24 cellular contexts compared by ENCODE assay signal in genomic region chr13:34124912-34125311, GRCh38.
DNase-seq lines count a peak whose midpoint lies in the region; ATAC-seq and TF ChIP-seq lines count a peak whose summit lies in the region.
"Had no signal": no experiment of that assay in that cellular context is flagged by ENCODE, and none has a peak within 500 bp of the region (broad histone marks: within the 10 kb centered on the region; RNA-seq: fewer than 3 reads in every experiment).

No MANE protein-coding gene starts in this region.

- H3K9me3 Mint-ChIP-seq in GM23338 = no peaks in the 10 kb centered on the region
- H3K9me3 Mint-ChIP-seq: activated CD4-positive, alpha-beta T cell treated with anti-CD3 and anti-CD28 coated beads, Interleukin-2, amount 10 ng/mL, durations not matched to agents 24 days and 14 days had no signal

- H3K9me2 ChIP-seq in GM23338 (ENCODE audit: insufficient read depth) = peaks cover 7% of the 10 kb centered on the region; the same call in 1 of the 2 replicates

- DNase-seq in GM23338 (ENCODE audit: low spot score) (no peak), NCI-H2081 (lab: John Stamatoyannopoulos, UW) (peak; percentile 95 to 98), SHP77 (lab: John Stamatoyannopoulos, UW) (peak; percentile 79 to 86), posterior cingulate gyrus (no peak), upper lobe of left lung (no peak), SKM-1 treated with dmso at 0.1 percent for 144 hours (lab: John Stamatoyannopoulos, UW; ENCODE audit: unreplicated experiment) (no peak), GM13976 (ENCODE audit: low spot score) (no peak)
- DNase-seq: ACHN; activated CD4-positive, alpha-beta T cell treated with anti-CD3 and anti-CD28 coated beads, Interleukin-2, amount 10 ng/mL, durations not matched to agents 24 days and 14 days; foreskin fibroblast; GM23248; kidney; naive thymus-derived CD4-positive, alpha-beta T cell; NCI-H524; OCI-M1; Right ventricle myocardium superior; T-cell had no signal

- H3K79me2 ChIP-seq in GM23338 (replicated peaks; ENCODE audit: insufficient read depth) = no peaks in the 10 kb centered on the region

- peak overlapping the region; percentile 69 for H3K4me2 ChIP-seq in GM23338
- H3K4me2 ChIP-seq: KMS-11 had no signal

- TF ChIP-seq EP300 in upper lobe of left lung (IDR thresholded peaks at IDR 0.05) = no peak

- H3F3A ChIP-seq in GM23338 (replicated peaks; ENCODE audit: low read depth) = no peaks in the 10 kb centered on the region

- no peak overlapping the region for H2AFZ ChIP-seq in GM23338
- H2AFZ ChIP-seq: GM23248 had no signal

- no peaks in the 10 kb centered on the region for H3K27me3 Mint-ChIP-seq in GM23338 (ENCODE audit: insufficient read depth, low read depth, poor library complexity)
- H3K27me3 Mint-ChIP-seq: activated CD4-positive, alpha-beta T cell treated with anti-CD3 and anti-CD28 coated beads, Interleukin-2, amount 10 ng/mL, durations not matched to agents 24 days and 14 days; activated naive CD8-positive, alpha-beta T cell; activated T-helper 17 cell treated with anti-CD3 and anti-CD28 coated beads, Interleukin-2, amount 50 U/mL, for 72 hours; T-cell had no signal

- intact Hi-C loops in posterior cingulate gyrus (cut with DNase I) = no loop called here

- no peaks in the 10 kb centered on the region; the same call in 2 of the 3 replicates for H3K36me3 Mint-ChIP-seq in GM23338 (ENCODE audit: low read depth)
- H3K36me3 Mint-ChIP-seq: activated naive CD8-positive, alpha-beta T cell; CD14-positive monocyte; memory B cell; naive thymus-derived CD4-positive, alpha-beta T cell; T-cell had no signal

- H3K27ac Mint-ChIP-seq in GM23338 = peak overlapping the region; percentile 50; the same call in 1 of the 2 replicates
- H3K27ac Mint-ChIP-seq: activated CD4-positive, alpha-beta T cell treated with anti-CD3 and anti-CD28 coated beads, Interleukin-2, amount 10 ng/mL, durations not matched to agents 24 days and 14 days; activated naive CD8-positive, alpha-beta T cell; activated T-helper 17 cell treated with anti-CD3 and anti-CD28 coated beads, Interleukin-2, amount 50 U/mL, for 72 hours; CD14-positive monocyte; memory B cell; naive thymus-derived CD4-positive, alpha-beta T cell; T-cell had no signal

- H3K4me3 ChIP-seq in GM23338 (peak overlapping the region; percentile 27; the same call in 1 of the 2 replicates), upper lobe of left lung (no peak overlapping the region)
- H3K4me3 ChIP-seq: GM23248, right atrium auricular region had no signal

- TF ChIP-seq CTCF in 22Rv1 (IDR thresholded peaks at IDR 0.05) (no peak), GM23338 (conservative IDR thresholded peaks at IDR 0.05; ENCODE audit: low read depth in 2 of 2) (no peak), upper lobe of left lung (IDR thresholded peaks at IDR 0.05) (no peak), GM13976 (IDR thresholded peaks at IDR 0.05; ENCODE audit: borderline replicate concordance, control extremely low read depth, extremely low read depth, insufficient read depth, missing control alignments) (no peak)

- H3K4me1 Mint-ChIP-seq in GM23338 = peaks cover 43% of the 10 kb centered on the region
- H3K4me1 Mint-ChIP-seq: activated CD4-positive, alpha-beta T cell treated with anti-CD3 and anti-CD28 coated beads, Interleukin-2, amount 10 ng/mL, durations not matched to agents 24 days and 14 days; activated T-helper 17 cell treated with anti-CD3 and anti-CD28 coated beads, Interleukin-2, amount 50 U/mL, for 72 hours; CD14-positive monocyte; memory B cell; naive thymus-derived CD4-positive, alpha-beta T cell; T-cell had no signal

- 72 to 89% methylated on average over 1 of the region's 1 CpG for WGBS in upper lobe of left lung, 2 donors

- H3K36me3 ChIP-seq in GM23338 (ENCODE audit: insufficient read depth) = no peaks in the 10 kb centered on the region
- H3K36me3 ChIP-seq in upper lobe of left lung = no peaks in the 10 kb centered on the region
- H3K36me3 ChIP-seq: right atrium auricular region had no signal

- ATAC-seq in GM23338 (no peak), upper lobe of left lung (ENCODE audit: low FRiP score in 2 of 2) (no peak)
- ATAC-seq: activated T-helper 17 cell treated with anti-CD3 and anti-CD28 coated beads, Interleukin-2, amount 50 U/mL, for 72 hours; naive thymus-derived CD4-positive, alpha-beta T cell; T-cell had no signal

- no peaks in the 10 kb centered on the region for H3K9me3 ChIP-seq in upper lobe of left lung
- H3K9me3 ChIP-seq: right atrium auricular region had no signal

- TF ChIP-seq POLR2A in upper lobe of left lung (IDR thresholded peaks at IDR 0.05) = no peak

- H3K27me3 ChIP-seq in GM23338 (ENCODE audit: insufficient read depth) (no peaks in the 10 kb centered on the region), upper lobe of left lung (no peaks in the 10 kb centered on the region)
- H3K27me3 ChIP-seq: right atrium auricular region had no signal

- H3K4me1 ChIP-seq in GM23338 (ENCODE audit: insufficient read depth) (peaks cover 57% of the 10 kb centered on the region), upper lobe of left lung (no peaks in the 10 kb centered on the region)
- H3K4me1 ChIP-seq: right atrium auricular region had no signal

- no peaks in the 10 kb centered on the region for H4K20me1 ChIP-seq in GM23338 (replicated peaks; ENCODE audit: insufficient read depth)

- in situ Hi-C loops in GM13976 (cut with MboI; ENCODE audit: low sequenced_read_pairs, unreplicated experiment) = no loop called here

- no peak overlapping the region for H3K4me3 Mint-ChIP-seq in GM23338
- H3K4me3 Mint-ChIP-seq: activated CD4-positive, alpha-beta T cell treated with anti-CD3 and anti-CD28 coated beads, Interleukin-2, amount 10 ng/mL, durations not matched to agents 24 days and 14 days; activated naive CD8-positive, alpha-beta T cell; activated T-helper 17 cell treated with anti-CD3 and anti-CD28 coated beads, Interleukin-2, amount 50 U/mL, for 72 hours; CD14-positive monocyte; memory B cell; naive thymus-derived CD4-positive, alpha-beta T cell; T-cell had no signal

- H3K27ac ChIP-seq in 22Rv1 (peak overlapping the region; percentile 87), GM23338 (ENCODE audit: low read depth) (no peak overlapping the region), upper lobe of left lung (no peak overlapping the region)
- H3K27ac ChIP-seq: GM23248, KMS-11, right atrium auricular region had no signal

TF ChIP-seq in GM23338, 12 proteins besides CTCF, POLR2A, EP300 and RAD21 (continues in another document):
- TF ChIP-seq NANOG (IDR thresholded peaks at IDR 0.05; ENCODE audit: borderline replicate concordance) (no peak), STAT1 (IDR thresholded peaks at IDR 0.05; ENCODE audit: unreplicated experiment) (no peak), ETS1 (IDR thresholded peaks at IDR 0.05) (no peak), EZH2 (IDR thresholded peaks at IDR 0.05; ENCODE audit: low read depth, unreplicated experiment) (no peak), REST (IDR thresholded peaks at IDR 0.05; ENCODE audit: unreplicated experiment) (no peak), ZNF114 (CRISPR knock-in tag; IDR thresholded peaks at IDR 0.05) (no peak), EZH2phosphoT487 (IDR thresholded peaks at IDR 0.05; ENCODE audit: unreplicated experiment) (no peak), POLR2AphosphoS5 (IDR thresholded peaks at IDR 0.05; ENCODE audit: low read depth) (no peak), CREB1 (CRISPR knock-in tag; IDR thresholded peaks at IDR 0.05; ENCODE audit: low read depth) (no peak)

Comparison
In these comparisons a context has a peak if more than half of its experiments do, and no peak if none do; other contexts are left out.
1. DNase-seq: peak in NCI-H2081 (2 of 2) and SHP77 (2 of 2); none in GM23338 (single experiment), posterior cingulate gyrus (0 of 10), upper lobe of left lung (0 of 2), SKM-1 treated with dmso at 0.1 percent for 144 hours (single experiment) and GM13976 (single experiment).